1 cellular context compared by ENCODE assay signal in genomic region chr6:24589334-24589733, GRCh38.
TF ChIP-seq lines count a peak whose summit lies in the region.

No MANE protein-coding gene starts in this region.

TF ChIP-seq in H1, 55 proteins besides CTCF, POLR2A, EP300 and RAD21:
- TF ChIP-seq CHD2 (IDR thresholded peaks at IDR 0.05; ENCODE audit: low read length) (0 out of 2 replicates have a peak, but pooled peaks have one; percentile 23), CEBPB (IDR thresholded peaks at IDR 0.05; ENCODE audit: low read depth, low read length) (no peak)
